In genomic region chr19:1063030-1063908, GRCh38 we compare ENCODE assay signal across 10 cellular contexts. TPM values are rescaled to one million over a fixed set of nuclear protein-coding genes. Genes with fewer than 3 reads are reported as not detected.
A peak's percentile ranks its signal among the peaks of the same experiment; 100 is the strongest.
DNase-seq lines count a peak whose midpoint lies in the region; ATAC-seq and TF ChIP-seq lines count a peak whose summit lies in the region.
"Had no signal": no experiment of that assay in that cellular context is flagged by ENCODE, and none has a peak within 500 bp of the region (broad histone marks: within the 10 kb centered on the region; RNA-seq: fewer than 3 reads in every experiment).

No MANE protein-coding gene starts in this region.

- no peaks in the 10 kb centered on the region for H4K20me1 ChIP-seq in PC-3 (ENCODE audit: low read length)

- H3K4me3 ChIP-seq in PC-3 (ENCODE audit: low read length) (no peak overlapping the region), neutrophil (ENCODE audit: low read depth in 1 of 2, low read length in 1 of 2) (no peak overlapping the region)

- TF ChIP-seq CTCF in GM13976 (IDR thresholded peaks at IDR 0.05; ENCODE audit: borderline replicate concordance, control extremely low read depth, extremely low read depth, insufficient read depth, missing control alignments) (no peak), PC-3 (conservative IDR thresholded peaks at IDR 0.05; ENCODE audit: low read depth, low read length) (no peak), neutrophil (IDR thresholded peaks at IDR 0.05) (no peak), glutamatergic neuron (IDR thresholded peaks at IDR 0.05; ENCODE audit: partially characterized antibody, unreplicated experiment) (no peak)

- no peaks in the 10 kb centered on the region for H3K27me3 ChIP-seq in PC-3 (ENCODE audit: low read length)
- no peaks in the 10 kb centered on the region for H3K27me3 ChIP-seq in neutrophil

- H3K79me2 ChIP-seq in PC-3 (ENCODE audit: low read length) = 0 out of 2 replicates have a peak, but pooled peaks cover 2% of the 10 kb centered on the region

- H3K9ac ChIP-seq in PC-3 (ENCODE audit: low read length) = no peak overlapping the region

- no peaks in the 10 kb centered on the region for H3K9me3 ChIP-seq in PC-3 (ENCODE audit: low read length)
- no peaks in the 10 kb centered on the region for H3K9me3 ChIP-seq in neutrophil

- no peak overlapping the region for H3K4me2 ChIP-seq in PC-3 (ENCODE audit: low read length)

- CTCF ChIA-PET in PC-3 (lab: Charles Lee) = no interaction called here

- ATAC-seq in PC-3 = no peak
- ATAC-seq in GM19035 (IDR thresholded peaks at IDR 0.05; ENCODE audit: unreplicated experiment) = no peak
- no peak for ATAC-seq in GM19467 (IDR thresholded peaks at IDR 0.05; ENCODE audit: unreplicated experiment)

- intact Hi-C loops in PC-3 (cut with micrococcal nuclease) = no loop called here

- H3K27ac ChIP-seq in PC-3 (ENCODE audit: low read length) (no peak overlapping the region), neutrophil (peak overlapping the region; percentile 95)

- POLR2A ChIA-PET in PC-3 (lab: Charles Lee; ENCODE audit: unreplicated experiment) = no interaction called here

- DNase-seq in GM13976 (ENCODE audit: low spot score) (peak; percentile 72), PC-3 (peak; percentile 29), glutamatergic neuron (no peak), NCI-H345 (lab: John Stamatoyannopoulos, UW) (no peak)
- DNase-seq in activated effector memory CD4-positive, alpha-beta T cell treated with Interleukin-2 at 50 U/mL for 16 hours = peak; percentile 43
- DNase-seq: NCI-H526 treated with DMSO at 0.1 percent for 48 hours had no signal

- H3K36me3 Mint-ChIP-seq in glutamatergic neuron (ENCODE audit: unreplicated experiment) = peaks cover 3% of the 10 kb centered on the region
- H3K36me3 Mint-ChIP-seq: activated naive CD4-positive, alpha-beta T cell treated with anti-CD3 and anti-CD28 coated beads, Interleukin-2, amount 50 U/mL, for 24 hours had no signal

- H3K9me3 Mint-ChIP-seq in glutamatergic neuron (ENCODE audit: unreplicated experiment) = peaks cover 5% of the 10 kb centered on the region
- H3K9me3 Mint-ChIP-seq: activated naive CD4-positive, alpha-beta T cell treated with anti-CD3 and anti-CD28 coated beads, Interleukin-2, amount 50 U/mL, for 24 hours had no signal

- H3K4me3 Mint-ChIP-seq in glutamatergic neuron (ENCODE audit: unreplicated experiment) = no peak overlapping the region
- H3K4me3 Mint-ChIP-seq: activated naive CD4-positive, alpha-beta T cell treated with anti-CD3 and anti-CD28 coated beads, Interleukin-2, amount 50 U/mL, for 24 hours had no signal

- H3K36me3 ChIP-seq in PC-3 (ENCODE audit: low read depth, low read length) (peaks cover 7% of the 10 kb centered on the region), neutrophil (peaks cover 76% of the 10 kb centered on the region)

- peaks cover 18% of the 10 kb centered on the region for H3K4me1 ChIP-seq in PC-3 (ENCODE audit: insufficient read depth, low read length)
- peaks cover 36 to 46% of the 10 kb centered on the region in 2 experiments for H3K4me1 ChIP-seq in neutrophil (ENCODE audit: control insufficient read depth in 1 of 2, insufficient read depth in 1 of 2, low read depth in 1 of 2, low read length in 1 of 2)

- in situ Hi-C loops in GM13976 (cut with MboI; ENCODE audit: low sequenced_read_pairs, unreplicated experiment) = no loop called here

- H2AFZ ChIP-seq in PC-3 (ENCODE audit: low read length) = no peak overlapping the region

- H3K9me2 ChIP-seq in PC-3 (replicated peaks; ENCODE audit: low read length) = no peaks in the 10 kb centered on the region

- H3F3A ChIP-seq in PC-3 (ENCODE audit: low read length, unreplicated experiment) = no peaks in the 10 kb centered on the region

- H3K27me3 Mint-ChIP-seq in glutamatergic neuron (ENCODE audit: unreplicated experiment) = peaks cover 2% of the 10 kb centered on the region
- H3K27me3 Mint-ChIP-seq: activated naive CD4-positive, alpha-beta T cell treated with anti-CD3 and anti-CD28 coated beads, Interleukin-2, amount 50 U/mL, for 24 hours had no signal

- no peak overlapping the region for H3K27ac Mint-ChIP-seq in glutamatergic neuron (ENCODE audit: unreplicated experiment)
- H3K27ac Mint-ChIP-seq: activated naive CD4-positive, alpha-beta T cell treated with anti-CD3 and anti-CD28 coated beads, Interleukin-2, amount 50 U/mL, for 24 hours had no signal

- H3K4me1 Mint-ChIP-seq in glutamatergic neuron (ENCODE audit: low read depth, unreplicated experiment) = peaks cover 1% of the 10 kb centered on the region

- BruUV-seq in PC-3 (replicated peaks; lab: Mats Ljungman, UMichigan) = no TSS peak

RNA-seq across cellular contexts. Expression of gene ARHGAP45, which starts 3.7 kb away (rescaled TPM):
- total RNA-seq in PC-3 (2014; rRNA removed) (45.3 and 68.4 TPM in 2 replicates), glutamatergic neuron (ENCODE audit: unreplicated experiment) (1.7 TPM)

RNA-seq across cellular contexts. Expression of gene ABCA7, which starts 23.4 kb away (rescaled TPM):
- total RNA-seq in PC-3 (2014; rRNA removed) = 27.3 and 31.3 TPM in 2 replicates
- 110 TPM for total RNA-seq in glutamatergic neuron (ENCODE audit: unreplicated experiment)

RNA-seq across cellular contexts. Expression of gene POLR2E, which starts 31.9 kb away (rescaled TPM):
- total RNA-seq in PC-3 (2014; rRNA removed) (335 and 375 TPM in 2 replicates), glutamatergic neuron (ENCODE audit: unreplicated experiment) (140 TPM)

RNA-seq across cellular contexts. Expression of gene CNN2, which starts 36.9 kb away (rescaled TPM):
- total RNA-seq in PC-3 (2014; rRNA removed) (97.9 and 107 TPM in 2 replicates), glutamatergic neuron (ENCODE audit: unreplicated experiment) (117 TPM)

RNA-seq across cellular contexts. Expression of gene GPX4, which starts 40.5 kb away (rescaled TPM):
- total RNA-seq in PC-3 (2014; rRNA removed) (517 and 644 TPM in 2 replicates), glutamatergic neuron (ENCODE audit: unreplicated experiment) (210 TPM)

Comparison
In these comparisons a context has a peak if more than half of its experiments do, and no peak if none do; other contexts are left out.
1. DNase-seq: peak in GM13976 (single experiment), PC-3 (single experiment) and activated effector memory CD4-positive, alpha-beta T cell treated with Interleukin-2 at 50 U/mL for 16 hours (single experiment); none in glutamatergic neuron (single experiment) and NCI-H345 (single experiment).
2. RNA of gene ARHGAP45, which starts 3.7 kb away (total RNA-seq): 45.3 to 68.4 TPM in PC-3; 1.7 TPM in glutamatergic neuron (single experiment); every median in the first group is over 10 times any median in the second.